ENCODE assay signal across 1 cellular context in genomic region chr5:119267958-119268386, GRCh38.
TF ChIP-seq lines count a peak whose summit lies in the region.

No MANE protein-coding gene starts in this region.

TF ChIP-seq in HepG2, 621 proteins besides CTCF, POLR2A, EP300 and RAD21 (continued from another document and continues in another):
- TF ChIP-seq CSRNP2 (CRISPR knock-in tag; conservative IDR thresholded peaks at IDR 0.05; ENCODE audit: low read depth) (no peak), NPAS2 (CRISPR knock-in tag; IDR thresholded peaks at IDR 0.05; ENCODE audit: borderline replicate concordance) (no peak), HOXA9 (CRISPR knock-in tag; IDR thresholded peaks at IDR 0.05; ENCODE audit: borderline replicate concordance) (no peak), ZSCAN5A (CRISPR knock-in tag; IDR thresholded peaks at IDR 0.05; ENCODE audit: borderline replicate concordance) (no peak), USF2 (IDR thresholded peaks at IDR 0.05; ENCODE audit: low read depth, low read length) (no peak), USF2 (CRISPR knock-in tag; IDR thresholded peaks at IDR 0.05; ENCODE audit: borderline replicate concordance) (no peak), ZNF75D (CRISPR knock-in tag; IDR thresholded peaks at IDR 0.05; ENCODE audit: borderline replicate concordance) (no peak), SCMH1 (CRISPR knock-in tag; IDR thresholded peaks at IDR 0.05; ENCODE audit: borderline replicate concordance) (no peak), ZNF710 (CRISPR knock-in tag; IDR thresholded peaks at IDR 0.05; ENCODE audit: borderline replicate concordance) (no peak), ZNF878 (CRISPR knock-in tag; IDR thresholded peaks at IDR 0.05) (no peak), PHB2 (IDR thresholded peaks at IDR 0.05; ENCODE audit: partially characterized antibody) (no peak), RFXANK (CRISPR knock-in tag; IDR thresholded peaks at IDR 0.05) (peak; percentile 99), ZNF816 (CRISPR knock-in tag; IDR thresholded peaks at IDR 0.05; ENCODE audit: borderline replicate concordance) (no peak), BHLHE40 (IDR thresholded peaks at IDR 0.05; ENCODE audit: low read length) (no peak), MNT (IDR thresholded peaks at IDR 0.05) (no peak), ZFYVE20 (CRISPR knock-in tag; IDR thresholded peaks at IDR 0.05; ENCODE audit: borderline replicate concordance, low read depth) (no peak), EHMT2 (IDR thresholded peaks at IDR 0.05; ENCODE audit: borderline replicate concordance, low read depth, low read length) (no peak), MED1 (CRISPR knock-in tag; IDR thresholded peaks at IDR 0.05) (peak; percentile 8; the same call in 1 of the 2 replicates), HBP1 (CRISPR knock-in tag; IDR thresholded peaks at IDR 0.05; ENCODE audit: low read depth) (no peak), ZNF33B (CRISPR knock-in tag; IDR thresholded peaks at IDR 0.05) (no peak), ZNF432 (CRISPR knock-in tag; IDR thresholded peaks at IDR 0.05; ENCODE audit: borderline replicate concordance) (no peak), ZNF670 (CRISPR knock-in tag; IDR thresholded peaks at IDR 0.05; ENCODE audit: borderline replicate concordance) (no peak), HOMEZ (CRISPR knock-in tag; IDR thresholded peaks at IDR 0.05; ENCODE audit: low read depth) (no peak), ZNF557 (CRISPR knock-in tag; IDR thresholded peaks at IDR 0.05) (peak; percentile 69; the same call in 1 of the 2 replicates), CHD2 (IDR thresholded peaks at IDR 0.05; ENCODE audit: low read depth, low read length) (no peak), SATB2 (CRISPR knock-in tag; IDR thresholded peaks at IDR 0.05) (no peak), ZBTB10 (CRISPR knock-in tag; IDR thresholded peaks at IDR 0.05; ENCODE audit: borderline replicate concordance) (no peak), YY1 (IDR thresholded peaks at IDR 0.05; ENCODE audit: insufficient read depth, insufficient replicate concordance, low read depth, low read length) (peak; percentile 36), XRCC5 (optimal IDR thresholded peaks at IDR 0.05; ENCODE audit: low read length) (peak; percentile 34), PREB (CRISPR knock-in tag; IDR thresholded peaks at IDR 0.05) (no peak), SSRP1 (CRISPR knock-in tag; IDR thresholded peaks at IDR 0.05) (no peak), ZBED4 (CRISPR knock-in tag; IDR thresholded peaks at IDR 0.05; ENCODE audit: borderline replicate concordance) (no peak), HCFC1 (IDR thresholded peaks at IDR 0.05; ENCODE audit: low read depth, low read length) (no peak), MTF1 (CRISPR knock-in tag; IDR thresholded peaks at IDR 0.05) (no peak), ZMYM4 (CRISPR knock-in tag; IDR thresholded peaks at IDR 0.05) (no peak; the same call in 1 of the 2 replicates), BORCS8-MEF2B (CRISPR knock-in tag; IDR thresholded peaks at IDR 0.05) (no peak), KMT2B (CRISPR knock-in tag; IDR thresholded peaks at IDR 0.05) (no peak), ELF1 (CRISPR knock-in tag; IDR thresholded peaks at IDR 0.05) (no peak), DMAP1 (CRISPR knock-in tag; IDR thresholded peaks at IDR 0.05) (no peak), MLX (CRISPR knock-in tag; IDR thresholded peaks at IDR 0.05) (no peak), ZNF136 (CRISPR knock-in tag; IDR thresholded peaks at IDR 0.05; ENCODE audit: low read depth) (no peak)
